Comparison of ENCODE assay signal across 14 cellular contexts in the genomic region with DNA sequence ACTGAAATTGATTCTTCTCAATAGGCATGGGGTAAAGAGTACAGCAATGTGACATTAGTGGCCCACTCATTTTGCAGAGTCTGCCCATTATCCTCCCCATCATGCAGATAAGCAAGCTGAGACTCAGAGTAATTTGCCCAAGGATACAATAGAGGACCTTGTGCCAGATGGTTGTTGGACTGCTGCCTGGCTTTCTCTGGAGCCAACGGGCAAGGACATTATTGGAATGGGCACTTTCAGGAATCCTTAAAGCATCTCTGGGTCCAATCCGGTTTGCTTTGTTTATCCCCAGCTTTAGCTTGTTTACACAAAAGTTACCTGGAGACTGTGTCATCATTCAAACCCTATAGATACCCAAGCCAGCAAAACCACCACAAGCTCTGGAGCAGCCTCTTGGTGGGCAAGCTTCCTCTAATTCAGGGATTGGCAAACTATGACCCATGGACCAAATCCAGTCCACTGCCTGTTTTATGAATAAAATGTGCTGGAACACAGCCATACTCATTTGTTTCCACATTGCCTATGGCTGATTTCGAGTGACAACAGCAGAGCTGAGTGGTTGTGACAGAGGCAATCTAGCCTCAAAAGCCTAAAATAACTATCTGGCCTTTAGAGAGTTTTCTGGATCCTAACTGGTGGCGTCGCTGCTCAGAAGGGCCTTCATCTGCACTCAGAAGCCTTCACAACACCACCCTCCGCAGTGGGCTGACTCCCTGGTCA.
DNase-seq lines count a peak whose midpoint lies in the region; ATAC-seq lines count a peak whose summit lies in the region.
"Had no signal": no experiment of that assay in that cellular context is flagged by ENCODE, and none has a peak within 500 bp of the region (broad histone marks: within the 10 kb centered on the region; RNA-seq: fewer than 3 reads in every experiment).

No MANE protein-coding gene starts in this region.

- H3K9ac ChIP-seq in trophoblast cell (ENCODE audit: low read length), result no peak overlapping the region

- no peak for ATAC-seq in HG02938 (IDR thresholded peaks at IDR 0.05; ENCODE audit: unreplicated experiment)
- no peak for ATAC-seq in GM21529 (IDR thresholded peaks at IDR 0.05; ENCODE audit: unreplicated experiment)
- ATAC-seq: activated CD4-positive, CD25-positive, alpha-beta regulatory T cell treated with anti-CD3 and anti-CD28 coated beads, Interleukin-2, amount 50 U/mL, for 24 hours had no signal

- H2AFZ ChIP-seq in trophoblast cell (ENCODE audit: insufficient read depth, low read length, poor library complexity), result no peak overlapping the region

- H3K4me2 ChIP-seq in trophoblast cell (ENCODE audit: low read length), result no peak overlapping the region

- H2BK120ac ChIP-seq in trophoblast cell (ENCODE audit: insufficient read depth, low read length, poor library complexity), result no peak overlapping the region

- no peak overlapping the region for H2BK12ac ChIP-seq in trophoblast cell (ENCODE audit: low read length)

- peaks cover 2% of the 10 kb centered on the region for H3K79me2 ChIP-seq in trophoblast cell (ENCODE audit: control insufficient read depth, insufficient read depth, low read length, poor library complexity)

- peaks cover 3% of the 10 kb centered on the region for H3K9me3 ChIP-seq in trophoblast cell (ENCODE audit: insufficient read depth, low read depth, low read length)
- H3K9me3 ChIP-seq: BE2C, SJSA1 had no signal

- H3K4me3 ChIP-seq in trophoblast cell (ENCODE audit: low read depth, low read length), result no peak overlapping the region
- H3K4me3 ChIP-seq: SJSA1 had no signal

- H3K79me1 ChIP-seq in trophoblast cell (ENCODE audit: low read length), result peaks cover 5% of the 10 kb centered on the region

- peaks cover 17 to 19% of the 10 kb centered on the region in 2 experiments for H3K4me1 ChIP-seq in trophoblast cell (ENCODE audit: control insufficient read depth in 1 of 2, insufficient read depth in 2 of 2, low read length in 2 of 2)

- no peak overlapping the region for H3K18ac ChIP-seq in trophoblast cell (ENCODE audit: low read length)

- WGBS in trophoblast cell (ENCODE audit: extremely low coverage, insufficient coverage, insufficient read length), result no CpG with 5 or more reads among the region's 6 CpGs

- no peaks in the 10 kb centered on the region for H3K36me3 ChIP-seq in trophoblast cell (ENCODE audit: control insufficient read depth in 1 of 2, insufficient read depth in 2 of 2, low read length in 2 of 2)
- H3K36me3 ChIP-seq: BE2C, SJSA1 had no signal

- no peak overlapping the region for H3K27ac ChIP-seq in trophoblast cell (ENCODE audit: low read depth, low read length)
- H3K27ac ChIP-seq: HL-60, SJSA1 had no signal

- no peak overlapping the region for H3K23ac ChIP-seq in trophoblast cell (ENCODE audit: low read length)

- peak; percentile 22 for DNase-seq in M059J (ENCODE audit: low read depth)
- DNase-seq in NCI-H69 (lab: John Stamatoyannopoulos, UW), result peak; percentile 91
- peak; percentile 76 for DNase-seq in fibroblast of gingiva (ENCODE audit: low read depth)
- DNase-seq in trophoblast cell, result no peak
- DNase-seq in SIG-M5 treated with dmso at 0.1 percent for 504 hours (lab: John Stamatoyannopoulos, UW; ENCODE audit: unreplicated experiment), result no peak
- DNase-seq: activated CD8-positive, alpha-beta memory T cell treated with anti-CD3 and anti-CD28 coated beads for 24 hours; BE2C; effector CD8-positive, alpha-beta T cell; stimulated activated CD4-positive, alpha-beta T cell treated with anti-CD3 and anti-CD28 coated beads, Interleukin-4, amount 100 ng/mL, for 1 hour had no signal

- H3K4ac ChIP-seq in trophoblast cell (ENCODE audit: low read depth, low read length), result peak overlapping the region; percentile 30

- H2BK5ac ChIP-seq in trophoblast cell (ENCODE audit: low read depth, low read length, poor library complexity), result no peak overlapping the region

- no peaks in the 10 kb centered on the region for H3K27me3 ChIP-seq in trophoblast cell (ENCODE audit: insufficient read depth, low read length)
- H3K27me3 ChIP-seq: BE2C, SJSA1 had no signal

- no peak overlapping the region for H2AK5ac ChIP-seq in trophoblast cell (ENCODE audit: low read length)

- H3K14ac ChIP-seq in trophoblast cell (ENCODE audit: low read length), result no peak overlapping the region

- no peak overlapping the region for H4K8ac ChIP-seq in trophoblast cell (ENCODE audit: low read depth, low read length)

- H4K12ac ChIP-seq in trophoblast cell (ENCODE audit: low read depth, low read length), result no peak overlapping the region

- no peak overlapping the region for H4K91ac ChIP-seq in trophoblast cell (ENCODE audit: low read depth, low read length)

Comparison
In these comparisons a context has a peak if more than half of its experiments do, and no peak if none do; other contexts are left out.
1. DNase-seq: peak in M059J (single experiment), NCI-H69 (single experiment) and fibroblast of gingiva (single experiment); none in trophoblast cell (0 of 2) and SIG-M5 treated with dmso at 0.1 percent for 504 hours (single experiment).